ENCODE assay signal across 26 cellular contexts in the genomic region with DNA sequence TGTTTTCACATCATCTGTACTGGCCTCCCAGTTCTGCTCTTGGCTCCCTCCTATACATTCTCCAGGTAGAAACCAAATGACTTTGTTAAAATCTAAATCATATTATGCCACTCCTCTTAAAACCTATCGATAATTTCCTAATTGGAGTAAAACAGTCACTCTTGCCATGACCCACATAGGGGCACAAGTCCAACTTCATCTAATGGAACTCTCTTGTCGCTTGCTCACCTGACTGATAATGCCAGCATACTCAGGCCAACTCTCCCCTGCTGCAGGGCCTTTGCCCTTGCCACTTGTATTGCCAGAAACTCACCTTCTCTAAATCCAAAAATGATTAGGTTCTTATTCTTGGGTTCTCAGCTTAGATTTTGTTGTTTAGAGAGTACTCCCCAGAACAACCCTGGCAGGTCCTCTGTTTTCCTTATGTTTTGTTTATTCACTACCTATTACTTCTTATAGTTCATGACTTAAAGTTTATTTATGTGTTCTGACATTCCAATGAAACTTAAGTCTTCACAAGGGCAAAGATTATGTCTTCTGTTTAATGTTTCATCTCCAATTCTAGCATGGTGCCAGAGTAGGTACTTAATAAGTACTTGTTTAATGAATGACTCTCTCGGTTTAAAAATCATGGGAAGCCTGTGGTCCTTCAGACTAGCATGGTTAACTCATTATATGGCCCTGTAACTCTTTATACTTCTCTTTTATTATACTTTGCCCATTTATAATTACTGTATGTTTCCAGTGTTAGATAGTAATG.
"Had no signal": no experiment of that assay in that cellular context is flagged by ENCODE, and none has a peak within 500 bp of the region (broad histone marks: within the 10 kb centered on the region; RNA-seq: fewer than 3 reads in every experiment).

No MANE protein-coding gene starts in this region.

- H3K4me1 ChIP-seq: heart left ventricle, lower lobe of right lung, tibial nerve, uterus had no signal

- H3K4me2 ChIP-seq: smooth muscle cell had no signal

- H3K9me3 ChIP-seq: ovary, sigmoid colon, tibial nerve, uterus had no signal

- H3K27me3 ChIP-seq: heart left ventricle, ovary, sigmoid colon, tibial nerve, uterus had no signal

- H3K27ac ChIP-seq: heart left ventricle, lower lobe of right lung, ovary, sigmoid colon, tibial nerve, uterus had no signal

- ATAC-seq: heart left ventricle; left cardiac atrium; left ventricle myocardium superior; lower lobe of right lung; natural killer cell; right cardiac atrium; stimulated activated memory B cell treated with anti-CD40 and anti-IgM and Interleukin-4, amounts not matched to agents 10 μg/mL and 1 μg/mL and 100 μg/mL, for 72 hours; stimulated activated naive CD8-positive, alpha-beta T cell treated with anti-CD3 and anti-CD28 coated beads, Interleukin-15, amount 100 ng/mL, for 72 hours had no signal

- FAIRE-seq: islet of Langerhans had no signal

- H3K36me3 ChIP-seq: heart left ventricle, lower lobe of right lung, ovary, sigmoid colon, tibial nerve, uterus had no signal

- H3K4me3 ChIP-seq: heart left ventricle, lower lobe of right lung, ovary, sigmoid colon, smooth muscle cell, tibial nerve, uterus had no signal

- DNase-seq: heart left ventricle; hypothalamus; immature natural killer cell; left cardiac atrium; left ventricle myocardium superior; lower lobe of right lung; mammary epithelial cell; mesenchymal stem cell; naive B cell; natural killer cell; ovary; retina; right cardiac atrium; sigmoid colon; stimulated activated CD4-positive, alpha-beta T cell treated with anti-CD3 and anti-CD28 coated beads, Interleukin-1b, Interleukin-23, amount 100 ng/mL, for 48 hours; stimulated activated CD4-positive, alpha-beta T cell treated with anti-CD3 and anti-CD28 coated beads, Interleukin-2, amount 100 ng/mL, for 48 hours; stimulated activated CD4-positive, alpha-beta T cell treated with anti-CD3 and anti-CD28 coated beads, Interleukin-4, amount 100 ng/mL, for 4 hours; stimulated activated CD8-positive, alpha-beta memory T cell treated with anti-CD3 and anti-CD28 coated beads, Interleukin-4, amount 100 ng/mL, for 48 hours; stimulated activated naive CD4-positive, alpha-beta T cell treated with Interleukin-2 at 50 U/mL for 16 hours; stimulated activated naive CD8-positive, alpha-beta T cell treated with anti-CD3 and anti-CD28 coated beads, Interleukin-15, amount 100 ng/mL, for 72 hours; substantia nigra; uterus had no signal
